32 cellular contexts compared by ENCODE assay signal in the genomic region with DNA sequence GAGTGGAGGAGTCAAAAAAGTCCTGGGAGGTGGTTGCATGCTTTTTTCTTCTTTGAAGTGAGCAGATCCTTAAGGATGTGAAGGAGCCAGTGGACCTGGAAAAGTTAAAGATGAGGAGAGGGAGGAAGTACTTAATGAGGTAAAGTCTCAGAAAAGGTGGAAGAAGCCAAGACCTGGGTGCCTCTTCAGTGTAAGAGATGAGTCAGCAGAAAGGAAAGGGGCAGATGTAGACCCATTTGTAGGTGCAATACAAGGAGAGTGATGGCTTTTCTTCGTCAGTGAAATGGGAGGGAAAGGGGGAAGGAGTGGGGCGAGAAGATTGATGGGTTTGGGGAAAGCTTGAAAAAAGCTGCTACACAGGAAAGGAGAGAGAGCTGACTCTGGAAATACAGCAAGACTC.
"Had no signal": no experiment of that assay in that cellular context is flagged by ENCODE, and none has a peak within 500 bp of the region (broad histone marks: within the 10 kb centered on the region; RNA-seq: fewer than 3 reads in every experiment).

No MANE protein-coding gene starts in this region.

- H3K27me3 Mint-ChIP-seq: activated CD4-positive, alpha-beta memory T cell treated with anti-CD3 and anti-CD28 coated beads for 36 hours; activated CD4-positive, alpha-beta T cell treated with anti-CD3 and anti-CD28 coated beads for 36 hours; activated naive CD4-positive, alpha-beta T cell treated with anti-CD3 and anti-CD28 coated beads, Interleukin-2, amount 50 U/mL, for 24 hours; activated naive CD8-positive, alpha-beta T cell treated with anti-CD3 and anti-CD28 coated beads for 36 hours; effector memory CD8-positive, alpha-beta T cell had no signal

- H3K27ac ChIP-seq: adrenal gland, body of pancreas had no signal

- H3K9me3 ChIP-seq: adrenal gland, body of pancreas had no signal

- H3K36me3 ChIP-seq: adrenal gland had no signal

- H3K4me3 ChIP-seq: adrenal gland, body of pancreas had no signal

- H3K4me3 Mint-ChIP-seq: activated CD4-positive, alpha-beta memory T cell treated with anti-CD3 and anti-CD28 coated beads for 36 hours; activated CD4-positive, alpha-beta T cell treated with anti-CD3 and anti-CD28 coated beads for 36 hours; activated CD4-positive, alpha-beta T cell treated with anti-CD3 and anti-CD28 coated beads, Interleukin-2, amount 10 ng/mL, durations not matched to agents 24 days and 14 days; activated CD8-positive, alpha-beta memory T cell treated with anti-CD3 and anti-CD28 coated beads, Interleukin-2, amount 10 ng/mL, durations not matched to agents 7 days and 5 days; activated CD8-positive, alpha-beta T cell treated with anti-CD3 and anti-CD28 coated beads, Interleukin-2, amount 10 ng/mL, durations not matched to agents 7 days and 5 days; activated naive CD4-positive, alpha-beta T cell treated with anti-CD3 and anti-CD28 coated beads for 36 hours; activated naive CD4-positive, alpha-beta T cell treated with anti-CD3 and anti-CD28 coated beads, Interleukin-2, amount 50 U/mL, for 24 hours; activated naive CD8-positive, alpha-beta T cell treated with anti-CD3 and anti-CD28 coated beads for 36 hours; activated naive CD8-positive, alpha-beta T cell treated with anti-CD3 and anti-CD28 coated beads, Interleukin-2, amount 50 U/mL, for 24 hours; activated T-helper 1 cell treated with anti-CD3 and anti-CD28 coated beads, Interleukin-12 subunit alpha, Interleukin-12 subunit beta, Interleukin-2, Interleukin-4 antibody, amounts not matched to agents 30 ng/mL and 10 ng/mL and 1 ng/mL, durations not matched to agents 14 hours and 24 hours and 36 hours; effector memory CD8-positive, alpha-beta T cell had no signal

- ATAC-seq: activated CD4-positive, alpha-beta T cell treated with anti-CD3 and anti-CD28 coated beads for 36 hours; activated CD8-positive, alpha-beta memory T cell treated with anti-CD3 and anti-CD28 coated beads, Interleukin-2, amount 10 ng/mL, durations not matched to agents 7 days and 5 days; activated CD8-positive, alpha-beta T cell treated with anti-CD3 and anti-CD28 coated beads, Interleukin-2, amount 10 ng/mL, durations not matched to agents 7 days and 5 days; activated naive CD8-positive, alpha-beta T cell treated with anti-CD3 and anti-CD28 coated beads, Interleukin-2, amount 50 U/mL, for 24 hours; body of pancreas; effector memory CD8-positive, alpha-beta T cell; esophagus mucosa had no signal

- DNase-seq: activated CD4-positive, alpha-beta memory T cell treated with anti-CD3 and anti-CD28 coated beads for 36 hours; activated CD4-positive, alpha-beta T cell treated with anti-CD3 and anti-CD28 coated beads for 36 hours; activated CD4-positive, alpha-beta T cell treated with anti-CD3 and anti-CD28 coated beads, Interleukin-2, amount 10 ng/mL, durations not matched to agents 24 days and 14 days; activated CD4-positive, CD25-positive, alpha-beta regulatory T cell; activated CD4-positive, CD25-positive, alpha-beta regulatory T cell treated with anti-CD3 and anti-CD28 coated beads, Interleukin-2, amount 50 U/mL, for 72 hours; activated CD8-positive, alpha-beta memory T cell treated with anti-CD3 and anti-CD28 coated beads, Interleukin-2, amount 10 ng/mL, durations not matched to agents 7 days and 5 days; activated CD8-positive, alpha-beta memory T cell treated with anti-CD3 and anti-CD28 coated beads, Interleukin-2, amount 50 U/mL, for 4 hours; activated CD8-positive, alpha-beta T cell treated with anti-CD3 and anti-CD28 coated beads, Interleukin-2, amount 10 ng/mL, durations not matched to agents 7 days and 5 days; activated effector memory CD4-positive, alpha-beta T cell treated with anti-CD3 and anti-CD28 coated beads, Interleukin-2, amount 50 U/mL, for 16 hours; activated naive CD4-positive, alpha-beta T cell treated with anti-CD3 and anti-CD28 coated beads for 36 hours; activated naive CD8-positive, alpha-beta T cell treated with anti-CD3 and anti-CD28 coated beads for 36 hours; activated naive CD8-positive, alpha-beta T cell treated with anti-CD3 and anti-CD28 coated beads, Interleukin-2, amount 50 U/mL, for 24 hours; activated T-cell treated with anti-CD3 and anti-CD28 coated beads, Interleukin-2, amount 50 U/mL, for 1 hour; activated T-cell treated with anti-CD3 and anti-CD28 coated beads, Interleukin-2, amount 50 U/mL, for 48 hours; amygdala; body of pancreas; caudate nucleus; cortex of kidney; dermis blood vessel endothelial cell; effector CD4-positive, alpha-beta T cell; effector memory CD8-positive, alpha-beta T cell; foreskin fibroblast; head of caudate nucleus; T-helper 2 cell had no signal

- FAIRE-seq: colon, endometrium, frontal cortex had no signal

- H3K27me3 ChIP-seq: adrenal gland, body of pancreas had no signal

- H3K4me1 ChIP-seq: adrenal gland, body of pancreas had no signal

- H3K27ac Mint-ChIP-seq: activated CD4-positive, alpha-beta memory T cell treated with anti-CD3 and anti-CD28 coated beads for 36 hours; activated CD4-positive, alpha-beta T cell treated with anti-CD3 and anti-CD28 coated beads for 36 hours; activated CD4-positive, alpha-beta T cell treated with anti-CD3 and anti-CD28 coated beads, Interleukin-2, amount 10 ng/mL, durations not matched to agents 24 days and 14 days; activated CD8-positive, alpha-beta memory T cell treated with anti-CD3 and anti-CD28 coated beads, Interleukin-2, amount 10 ng/mL, durations not matched to agents 7 days and 5 days; activated CD8-positive, alpha-beta T cell treated with anti-CD3 and anti-CD28 coated beads, Interleukin-2, amount 10 ng/mL, durations not matched to agents 7 days and 5 days; activated naive CD4-positive, alpha-beta T cell treated with anti-CD3 and anti-CD28 coated beads for 36 hours; activated naive CD4-positive, alpha-beta T cell treated with anti-CD3 and anti-CD28 coated beads, Interleukin-2, amount 50 U/mL, for 24 hours; activated naive CD8-positive, alpha-beta T cell treated with anti-CD3 and anti-CD28 coated beads for 36 hours; activated naive CD8-positive, alpha-beta T cell treated with anti-CD3 and anti-CD28 coated beads, Interleukin-2, amount 50 U/mL, for 24 hours; activated T-helper 1 cell treated with anti-CD3 and anti-CD28 coated beads, Interleukin-12 subunit alpha, Interleukin-12 subunit beta, Interleukin-2, Interleukin-4 antibody, amounts not matched to agents 30 ng/mL and 10 ng/mL and 1 ng/mL, durations not matched to agents 14 hours and 24 hours and 36 hours; activated T-helper 2 cell treated with anti-CD3 and anti-CD28 coated beads, Interferon-gamma antibody, Interleukin-2, Interleukin-4, amounts not matched to agents 10 μg/mL and 5 μg/mL and 100 μg/mL, durations not matched to agents 14 hours and 24 hours and 36 hours; effector memory CD8-positive, alpha-beta T cell had no signal

- H3K9me3 Mint-ChIP-seq: activated CD4-positive, alpha-beta memory T cell treated with anti-CD3 and anti-CD28 coated beads for 36 hours; activated CD4-positive, alpha-beta T cell treated with anti-CD3 and anti-CD28 coated beads, Interleukin-2, amount 10 ng/mL, durations not matched to agents 24 days and 14 days; activated naive CD4-positive, alpha-beta T cell treated with anti-CD3 and anti-CD28 coated beads for 36 hours; activated naive CD4-positive, alpha-beta T cell treated with anti-CD3 and anti-CD28 coated beads, Interleukin-2, amount 50 U/mL, for 24 hours; activated naive CD8-positive, alpha-beta T cell treated with anti-CD3 and anti-CD28 coated beads for 36 hours; activated naive CD8-positive, alpha-beta T cell treated with anti-CD3 and anti-CD28 coated beads, Interleukin-2, amount 50 U/mL, for 24 hours; activated T-helper 1 cell treated with anti-CD3 and anti-CD28 coated beads, Interleukin-12 subunit alpha, Interleukin-12 subunit beta, Interleukin-2, Interleukin-4 antibody, amounts not matched to agents 30 ng/mL and 10 ng/mL and 1 ng/mL, durations not matched to agents 14 hours and 24 hours and 36 hours; activated T-helper 2 cell treated with anti-CD3 and anti-CD28 coated beads, Interferon-gamma antibody, Interleukin-2, Interleukin-4, amounts not matched to agents 10 μg/mL and 5 μg/mL and 100 μg/mL, durations not matched to agents 14 hours and 24 hours and 36 hours; effector memory CD8-positive, alpha-beta T cell had no signal

- H3K4me1 Mint-ChIP-seq: activated CD4-positive, alpha-beta T cell treated with anti-CD3 and anti-CD28 coated beads for 36 hours; activated CD4-positive, alpha-beta T cell treated with anti-CD3 and anti-CD28 coated beads, Interleukin-2, amount 10 ng/mL, durations not matched to agents 24 days and 14 days; activated CD8-positive, alpha-beta memory T cell treated with anti-CD3 and anti-CD28 coated beads, Interleukin-2, amount 10 ng/mL, durations not matched to agents 7 days and 5 days; activated naive CD4-positive, alpha-beta T cell treated with anti-CD3 and anti-CD28 coated beads, Interleukin-2, amount 50 U/mL, for 24 hours; activated naive CD8-positive, alpha-beta T cell treated with anti-CD3 and anti-CD28 coated beads for 36 hours; activated naive CD8-positive, alpha-beta T cell treated with anti-CD3 and anti-CD28 coated beads, Interleukin-2, amount 50 U/mL, for 24 hours had no signal

- H3K36me3 Mint-ChIP-seq: activated CD4-positive, alpha-beta memory T cell treated with anti-CD3 and anti-CD28 coated beads for 36 hours; activated CD8-positive, alpha-beta memory T cell treated with anti-CD3 and anti-CD28 coated beads, Interleukin-2, amount 10 ng/mL, durations not matched to agents 7 days and 5 days had no signal
